In genomic region chr7:78063758-78064157, GRCh38 we compare ENCODE assay signal across 22 cellular contexts.
"Had no signal": no experiment of that assay in that cellular context is flagged by ENCODE, and none has a peak within 500 bp of the region (broad histone marks: within the 10 kb centered on the region; RNA-seq: fewer than 3 reads in every experiment).

No MANE protein-coding gene starts in this region.

- H3K4me1 ChIP-seq: left ventricle myocardium inferior, prostate gland, right atrium auricular region had no signal

- H3K27me3 Mint-ChIP-seq: brain had no signal

- H3K27me3 ChIP-seq: right atrium auricular region, tibial artery had no signal

- H3K27ac ChIP-seq: left ventricle myocardium inferior, prostate gland, right atrium auricular region, tibial artery, VCaP had no signal

- H3K36me3 Mint-ChIP-seq: natural killer cell had no signal

- H3K27ac Mint-ChIP-seq: activated CD8-positive, alpha-beta T cell treated with anti-CD3 and anti-CD28 coated beads, Interleukin-2, amount 10 ng/mL, durations not matched to agents 7 days and 5 days; activated naive CD4-positive, alpha-beta T cell treated with anti-CD3 and anti-CD28 coated beads, Interleukin-2, amount 50 U/mL, for 24 hours; activated T-helper 1 cell treated with anti-CD3 and anti-CD28 coated beads, Interleukin-12 subunit alpha, Interleukin-12 subunit beta, Interleukin-2, Interleukin-4 antibody, amounts not matched to agents 30 ng/mL and 10 ng/mL and 1 ng/mL, durations not matched to agents 14 hours and 24 hours and 36 hours; brain; natural killer cell; stimulated activated naive CD8-positive, alpha-beta T cell treated with anti-CD3 and anti-CD28 coated beads, Interleukin-15, Interleukin-2, amounts not matched to agents 100 ng/mL and 50 ng/mL, for 24 hours had no signal

- H3K4me3 ChIP-seq: left ventricle myocardium inferior, prostate gland, right atrium auricular region, tibial artery had no signal

- DNase-seq: activated CD4-positive, alpha-beta T cell treated with anti-CD3 and anti-CD28 coated beads, Interleukin-2, amount 50 U/mL, for 1 hour; activated CD4-positive, CD25-positive, alpha-beta regulatory T cell treated with anti-CD3 and anti-CD28 coated beads, Interleukin-2, amount 50 U/mL, for 72 hours; activated CD8-positive, alpha-beta T cell treated with anti-CD3 and anti-CD28 coated beads, Interleukin-2, amount 10 ng/mL, durations not matched to agents 7 days and 5 days; activated gamma-delta T cell; anterior cingulate cortex; dermis blood vessel endothelial cell; effector CD8-positive, alpha-beta T cell; foreskin melanocyte; kidney glomerular epithelial cell; left ventricle myocardium inferior; natural killer cell; stimulated activated CD4-positive, alpha-beta T cell treated with anti-CD3 and anti-CD28 coated beads, Interleukin-4, amount 100 ng/mL, for 4 hours; substantia nigra; tibial artery had no signal

- H3K4me1 Mint-ChIP-seq: activated naive CD4-positive, alpha-beta T cell treated with anti-CD3 and anti-CD28 coated beads, Interleukin-2, amount 50 U/mL, for 24 hours; brain; natural killer cell had no signal

- H3K9me3 Mint-ChIP-seq: activated naive CD4-positive, alpha-beta T cell treated with anti-CD3 and anti-CD28 coated beads, Interleukin-2, amount 50 U/mL, for 24 hours; activated T-helper 1 cell treated with anti-CD3 and anti-CD28 coated beads, Interleukin-12 subunit alpha, Interleukin-12 subunit beta, Interleukin-2, Interleukin-4 antibody, amounts not matched to agents 30 ng/mL and 10 ng/mL and 1 ng/mL, durations not matched to agents 14 hours and 24 hours and 36 hours; brain; natural killer cell; stimulated activated naive CD8-positive, alpha-beta T cell treated with anti-CD3 and anti-CD28 coated beads, Interleukin-15, Interleukin-2, amounts not matched to agents 100 ng/mL and 50 ng/mL, for 24 hours had no signal

- H3K9me3 ChIP-seq: left ventricle myocardium inferior, prostate gland, right atrium auricular region, tibial artery had no signal

- H3K4me3 Mint-ChIP-seq: activated CD8-positive, alpha-beta T cell treated with anti-CD3 and anti-CD28 coated beads, Interleukin-2, amount 10 ng/mL, durations not matched to agents 7 days and 5 days; activated naive CD4-positive, alpha-beta T cell treated with anti-CD3 and anti-CD28 coated beads, Interleukin-2, amount 50 U/mL, for 24 hours; activated T-helper 1 cell treated with anti-CD3 and anti-CD28 coated beads, Interleukin-12 subunit alpha, Interleukin-12 subunit beta, Interleukin-2, Interleukin-4 antibody, amounts not matched to agents 30 ng/mL and 10 ng/mL and 1 ng/mL, durations not matched to agents 14 hours and 24 hours and 36 hours; brain; natural killer cell; stimulated activated naive CD8-positive, alpha-beta T cell treated with anti-CD3 and anti-CD28 coated beads, Interleukin-15, Interleukin-2, amounts not matched to agents 100 ng/mL and 50 ng/mL, for 24 hours had no signal

- ATAC-seq: activated CD8-positive, alpha-beta T cell treated with anti-CD3 and anti-CD28 coated beads, Interleukin-2, amount 10 ng/mL, durations not matched to agents 7 days and 5 days; esophagus mucosa; natural killer cell had no signal

- H3K36me3 ChIP-seq: left ventricle myocardium inferior, prostate gland, right atrium auricular region had no signal
